ENCODE assay signal across 8 cellular contexts in the genomic region with DNA sequence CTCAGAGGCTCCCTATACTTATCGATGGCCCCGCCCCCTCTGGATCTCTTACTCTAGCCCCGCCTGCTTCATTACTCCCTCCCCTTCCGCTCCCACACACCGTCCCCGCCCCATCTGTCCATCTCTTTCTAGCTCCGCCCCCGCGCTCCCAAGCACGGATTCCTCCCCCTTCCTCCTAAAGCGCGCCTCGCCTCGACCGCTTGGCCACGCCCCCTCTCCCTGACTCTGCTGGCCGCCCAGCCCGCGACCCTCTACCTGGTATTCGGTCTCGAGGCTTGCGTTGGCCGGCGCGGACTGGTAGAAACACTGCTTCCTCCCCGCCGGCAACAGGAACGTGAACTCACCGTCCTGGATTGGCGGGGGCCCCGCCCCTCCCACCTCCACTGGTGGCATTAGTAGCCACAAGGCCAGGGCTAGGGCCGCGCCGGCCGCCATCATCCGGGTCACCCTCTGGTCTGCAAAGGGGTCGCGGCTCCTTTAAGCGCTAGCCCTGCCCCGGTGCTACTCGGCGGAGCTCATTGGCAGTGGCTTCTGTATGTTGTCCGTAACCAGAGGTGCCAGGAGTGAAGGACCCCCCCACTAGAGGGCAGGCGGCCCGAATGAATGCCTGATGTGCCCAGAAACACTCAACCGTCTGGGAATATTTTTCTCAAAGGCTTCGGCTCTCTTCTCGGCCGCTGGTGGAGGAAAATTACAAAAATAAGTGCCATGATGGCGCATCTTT. TPM values are rescaled to one million over a fixed set of nuclear protein-coding genes. Genes with fewer than 3 reads are reported as not detected.
DNase-seq lines count a peak whose midpoint lies in the region; ATAC-seq and TF ChIP-seq lines count a peak whose summit lies in the region.

A gene with protein sequence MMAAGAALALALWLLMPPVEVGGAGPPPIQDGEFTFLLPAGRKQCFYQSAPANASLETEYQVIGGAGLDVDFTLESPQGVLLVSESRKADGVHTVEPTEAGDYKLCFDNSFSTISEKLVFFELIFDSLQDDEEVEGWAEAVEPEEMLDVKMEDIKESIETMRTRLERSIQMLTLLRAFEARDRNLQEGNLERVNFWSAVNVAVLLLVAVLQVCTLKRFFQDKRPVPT (minus strand): TSS at position 459 of the 724 bp plus-strand sequence. CDS start 21 bp downstream, at position 438.

- H3K9me3 ChIP-seq in esophagus (ENCODE audit: control insufficient read depth in 2 of 2, insufficient read depth in 1 of 2, low read depth in 1 of 2, low read length in 1 of 2) (peaks cover 0 to 5% of the 10 kb centered on the region in 2 donors), mucosa of stomach (ENCODE audit: control insufficient read depth, low read length) (peaks cover 5% of the 10 kb centered on the region)

- in situ Hi-C loops in KBM-7 (cut with MboI; ENCODE audit: low pct_unique_long_range_greater_than_20kb, low sequenced_read_pairs): no loop called here

- peaks cover 4 to 17% of the 10 kb centered on the region in 2 donors for H3K36me3 ChIP-seq in esophagus (ENCODE audit: control insufficient read depth in 2 of 2, insufficient read depth in 2 of 2, low read length in 1 of 2)
- H3K36me3 ChIP-seq in mucosa of stomach (ENCODE audit: control insufficient read depth, insufficient read depth, low read length): peaks cover 16% of the 10 kb centered on the region

- peak within 1 kb of the TSS; percentile 98 to 99 for H3K27ac ChIP-seq in esophagus (ENCODE audit: low read depth in 2 of 2, low read length in 1 of 2)

- peaks cover 5 to 7% of the 10 kb centered on the region in 2 donors for H3K4me1 ChIP-seq in esophagus (ENCODE audit: control insufficient read depth in 2 of 2, insufficient read depth in 2 of 2, low read length in 1 of 2)
- peaks cover 17% of the 10 kb centered on the region for H3K4me1 ChIP-seq in mucosa of stomach (ENCODE audit: control insufficient read depth, insufficient read depth, low read length)

- H3K27ac Mint-ChIP-seq in activated T-cell treated with anti-CD3 and anti-CD28 coated beads, Interleukin-2, amount 50 U/mL, for 24 hours: peak within 1 kb of the TSS; percentile 100

- H3K4me3 ChIP-seq in esophagus (ENCODE audit: low read depth in 1 of 2, low read length in 2 of 2): peak within 1 kb of the TSS; percentile 61 to 77
- peak within 1 kb of the TSS; percentile 80 for H3K4me3 ChIP-seq in mucosa of stomach (ENCODE audit: low read length)

- no peaks in the 10 kb centered on the region for H3K27me3 Mint-ChIP-seq in activated T-cell treated with anti-CD3 and anti-CD28 coated beads, Interleukin-2, amount 50 U/mL, for 24 hours

- H3K36me3 Mint-ChIP-seq in activated T-cell treated with anti-CD3 and anti-CD28 coated beads, Interleukin-2, amount 50 U/mL, for 24 hours (ENCODE audit: low read depth): peaks cover 49% of the 10 kb centered on the region

- H3K4me3 Mint-ChIP-seq in activated T-cell treated with anti-CD3 and anti-CD28 coated beads, Interleukin-2, amount 50 U/mL, for 24 hours: peak within 1 kb of the TSS; percentile 94

- H3K27me3 ChIP-seq in esophagus (ENCODE audit: control insufficient read depth in 1 of 2, insufficient read depth in 2 of 2, low read length in 2 of 2) (no peaks in the 10 kb centered on the region), mucosa of stomach (ENCODE audit: control insufficient read depth, insufficient read depth, low read length) (no peaks in the 10 kb centered on the region)

- H3K9ac ChIP-seq in mucosa of stomach (ENCODE audit: low read length): peak within 1 kb of the TSS; percentile 83

- DNase-seq in DMS153 treated with DMSO at 0.1 percent for 48 hours (lab: John Stamatoyannopoulos, UW; ENCODE audit: unreplicated experiment) (peak; percentile 99), KBM-7 (peak; percentile 99)
- peak; percentile 94 for DNase-seq in activated T-cell treated with anti-CD3 and anti-CD28 coated beads, Interleukin-2, amount 50 U/mL, for 24 hours
- peak; percentile 77 to 88 for DNase-seq in stimulated activated CD8-positive, alpha-beta memory T cell treated with anti-CD3 and anti-CD28 coated beads, Interleukin-7, amount 100 ng/mL, for 1 hour (ENCODE audit: low read depth in 2 of 2)

- peaks cover 16% of the 10 kb centered on the region for H3K9me3 Mint-ChIP-seq in activated T-cell treated with anti-CD3 and anti-CD28 coated beads, Interleukin-2, amount 50 U/mL, for 24 hours

- 1% methylated on average over 50 of the region's 50 CpGs for WGBS in esophagus, 2 donors

- H3K4me1 Mint-ChIP-seq in activated T-cell treated with anti-CD3 and anti-CD28 coated beads, Interleukin-2, amount 50 U/mL, for 24 hours (ENCODE audit: low read depth): peaks cover 20% of the 10 kb centered on the region

- ATAC-seq in GM21576 (IDR thresholded peaks at IDR 0.05; ENCODE audit: unreplicated experiment): peak; percentile 74

TF ChIP-seq in PFSK-1, 5 proteins besides CTCF, POLR2A, EP300 and RAD21:
- TF ChIP-seq, protein P1, sequence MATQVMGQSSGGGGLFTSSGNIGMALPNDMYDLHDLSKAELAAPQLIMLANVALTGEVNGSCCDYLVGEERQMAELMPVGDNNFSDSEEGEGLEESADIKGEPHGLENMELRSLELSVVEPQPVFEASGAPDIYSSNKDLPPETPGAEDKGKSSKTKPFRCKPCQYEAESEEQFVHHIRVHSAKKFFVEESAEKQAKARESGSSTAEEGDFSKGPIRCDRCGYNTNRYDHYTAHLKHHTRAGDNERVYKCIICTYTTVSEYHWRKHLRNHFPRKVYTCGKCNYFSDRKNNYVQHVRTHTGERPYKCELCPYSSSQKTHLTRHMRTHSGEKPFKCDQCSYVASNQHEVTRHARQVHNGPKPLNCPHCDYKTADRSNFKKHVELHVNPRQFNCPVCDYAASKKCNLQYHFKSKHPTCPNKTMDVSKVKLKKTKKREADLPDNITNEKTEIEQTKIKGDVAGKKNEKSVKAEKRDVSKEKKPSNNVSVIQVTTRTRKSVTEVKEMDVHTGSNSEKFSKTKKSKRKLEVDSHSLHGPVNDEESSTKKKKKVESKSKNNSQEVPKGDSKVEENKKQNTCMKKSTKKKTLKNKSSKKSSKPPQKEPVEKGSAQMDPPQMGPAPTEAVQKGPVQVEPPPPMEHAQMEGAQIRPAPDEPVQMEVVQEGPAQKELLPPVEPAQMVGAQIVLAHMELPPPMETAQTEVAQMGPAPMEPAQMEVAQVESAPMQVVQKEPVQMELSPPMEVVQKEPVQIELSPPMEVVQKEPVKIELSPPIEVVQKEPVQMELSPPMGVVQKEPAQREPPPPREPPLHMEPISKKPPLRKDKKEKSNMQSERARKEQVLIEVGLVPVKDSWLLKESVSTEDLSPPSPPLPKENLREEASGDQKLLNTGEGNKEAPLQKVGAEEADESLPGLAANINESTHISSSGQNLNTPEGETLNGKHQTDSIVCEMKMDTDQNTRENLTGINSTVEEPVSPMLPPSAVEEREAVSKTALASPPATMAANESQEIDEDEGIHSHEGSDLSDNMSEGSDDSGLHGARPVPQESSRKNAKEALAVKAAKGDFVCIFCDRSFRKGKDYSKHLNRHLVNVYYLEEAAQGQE (IDR thresholded peaks at IDR 0.05; ENCODE audit: insufficient read depth in 1 of 2, low read depth in 2 of 2, low read length in 2 of 2): no peak
- TF ChIP-seq FOXP2 (optimal IDR thresholded peaks at IDR 0.05; ENCODE audit: borderline replicate concordance, extremely low read depth, extremely low read length, insufficient read depth) (peak; percentile 14), SIN3A (IDR thresholded peaks at IDR 0.05; ENCODE audit: borderline replicate concordance, insufficient read depth, low read length) (no peak), TAF1 (IDR thresholded peaks at IDR 0.05; ENCODE audit: borderline replicate concordance, insufficient read depth, low read length) (peak; percentile 66; the same call in 1 of the 2 replicates), POLR2AphosphoS5 (IDR thresholded peaks at IDR 0.05; ENCODE audit: low read depth, low read length) (peak; percentile 69)

RNA-seq across cellular contexts. Expression of the gene that starts here (rescaled TPM):
- polyA plus RNA-seq in PFSK-1 (2012; ENCODE audit: insufficient read length, low read depth): 97.3 TPM
- polyA plus RNA-seq in esophagus: 10 to 100 TPM in 1 of 2 donors, 1 to 10 TPM in 1; 9.9 to 20.4 TPM

Comparison
In these comparisons a context has a peak if more than half of its experiments do, and no peak if none do; other contexts are left out.
1. Peak in every context shown above with its lines: DNase-seq, ATAC-seq, H3K4me3 ChIP-seq and H3K27ac ChIP-seq.